Comparison of ENCODE assay signal across 1 cellular context in the genomic region with DNA sequence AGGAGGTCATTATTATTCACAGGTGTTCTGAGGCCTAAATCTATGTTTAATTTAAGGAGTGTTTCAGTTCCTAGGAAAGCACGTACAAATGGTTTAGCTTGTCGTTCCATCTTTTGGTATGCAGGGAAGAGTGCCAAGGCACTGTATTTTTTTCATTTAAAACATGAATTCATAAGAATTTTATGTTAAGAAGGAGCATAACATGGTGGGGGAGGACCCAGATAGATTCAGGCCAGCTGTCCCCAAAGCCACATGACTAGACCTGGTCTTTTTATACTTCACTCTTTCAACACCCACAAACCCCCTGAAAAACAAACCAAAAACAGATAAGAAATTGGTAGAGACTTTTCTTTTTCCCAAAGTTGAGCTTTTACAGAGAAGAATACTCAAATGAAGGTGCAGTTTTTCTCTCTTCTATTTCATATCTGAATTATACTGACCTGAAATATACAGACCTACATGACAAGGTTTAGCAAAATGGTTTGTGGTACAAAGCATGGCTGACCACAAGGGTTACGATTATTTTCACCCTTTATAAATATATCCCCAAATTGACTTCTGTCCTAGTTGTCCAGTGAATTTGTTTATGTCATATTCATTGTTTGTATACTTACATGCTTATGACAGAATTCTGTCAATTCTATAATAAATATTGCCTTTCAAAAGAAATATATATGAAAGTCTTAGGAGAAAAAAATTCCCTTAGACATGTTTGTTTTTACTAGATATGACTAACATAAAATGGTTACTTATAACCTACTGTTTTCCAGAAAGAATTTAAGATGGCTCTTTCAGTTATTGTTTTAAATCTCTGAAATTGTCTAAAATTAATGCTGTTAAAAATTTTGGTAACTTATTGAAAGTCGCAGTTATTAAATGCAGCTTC.
TF ChIP-seq lines count a peak whose summit lies in the region.

No MANE protein-coding gene starts in this region.

TF ChIP-seq in K562, 482 proteins besides CTCF, POLR2A, EP300 and RAD21 (continued from another document):
- TF ChIP-seq, protein P1, sequence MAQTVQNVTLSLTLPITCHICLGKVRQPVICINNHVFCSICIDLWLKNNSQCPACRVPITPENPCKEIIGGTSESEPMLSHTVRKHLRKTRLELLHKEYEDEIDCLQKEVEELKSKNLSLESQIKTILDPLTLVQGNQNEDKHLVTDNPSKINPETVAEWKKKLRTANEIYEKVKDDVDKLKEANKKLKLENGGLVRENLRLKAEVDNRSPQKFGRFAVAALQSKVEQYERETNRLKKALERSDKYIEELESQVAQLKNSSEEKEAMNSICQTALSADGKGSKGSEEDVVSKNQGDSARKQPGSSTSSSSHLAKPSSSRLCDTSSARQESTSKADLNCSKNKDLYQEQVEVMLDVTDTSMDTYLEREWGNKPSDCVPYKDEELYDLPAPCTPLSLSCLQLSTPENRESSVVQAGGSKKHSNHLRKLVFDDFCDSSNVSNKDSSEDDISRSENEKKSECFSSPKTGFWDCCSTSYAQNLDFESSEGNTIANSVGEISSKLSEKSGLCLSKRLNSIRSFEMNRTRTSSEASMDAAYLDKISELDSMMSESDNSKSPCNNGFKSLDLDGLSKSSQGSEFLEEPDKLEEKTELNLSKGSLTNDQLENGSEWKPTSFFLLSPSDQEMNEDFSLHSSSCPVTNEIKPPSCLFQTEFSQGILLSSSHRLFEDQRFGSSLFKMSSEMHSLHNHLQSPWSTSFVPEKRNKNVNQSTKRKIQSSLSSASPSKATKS (CRISPR knock-in tag; IDR thresholded peaks at IDR 0.05): no peak
- TF ChIP-seq, protein P2, sequence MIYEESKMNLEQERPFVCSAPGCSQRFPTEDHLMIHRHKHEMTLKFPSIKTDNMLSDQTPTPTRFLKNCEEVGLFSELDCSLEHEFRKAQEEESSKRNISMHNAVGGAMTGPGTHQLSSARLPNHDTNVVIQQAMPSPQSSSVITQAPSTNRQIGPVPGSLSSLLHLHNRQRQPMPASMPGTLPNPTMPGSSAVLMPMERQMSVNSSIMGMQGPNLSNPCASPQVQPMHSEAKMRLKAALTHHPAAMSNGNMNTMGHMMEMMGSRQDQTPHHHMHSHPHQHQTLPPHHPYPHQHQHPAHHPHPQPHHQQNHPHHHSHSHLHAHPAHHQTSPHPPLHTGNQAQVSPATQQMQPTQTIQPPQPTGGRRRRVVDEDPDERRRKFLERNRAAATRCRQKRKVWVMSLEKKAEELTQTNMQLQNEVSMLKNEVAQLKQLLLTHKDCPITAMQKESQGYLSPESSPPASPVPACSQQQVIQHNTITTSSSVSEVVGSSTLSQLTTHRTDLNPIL (CRISPR knock-in tag; IDR thresholded peaks at IDR 0.05): no peak
- TF ChIP-seq, protein P3, sequence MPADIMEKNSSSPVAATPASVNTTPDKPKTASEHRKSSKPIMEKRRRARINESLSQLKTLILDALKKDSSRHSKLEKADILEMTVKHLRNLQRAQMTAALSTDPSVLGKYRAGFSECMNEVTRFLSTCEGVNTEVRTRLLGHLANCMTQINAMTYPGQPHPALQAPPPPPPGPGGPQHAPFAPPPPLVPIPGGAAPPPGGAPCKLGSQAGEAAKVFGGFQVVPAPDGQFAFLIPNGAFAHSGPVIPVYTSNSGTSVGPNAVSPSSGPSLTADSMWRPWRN (IDR thresholded peaks at IDR 0.05; ENCODE audit: low read depth): no peak
- TF ChIP-seq, protein P4, sequence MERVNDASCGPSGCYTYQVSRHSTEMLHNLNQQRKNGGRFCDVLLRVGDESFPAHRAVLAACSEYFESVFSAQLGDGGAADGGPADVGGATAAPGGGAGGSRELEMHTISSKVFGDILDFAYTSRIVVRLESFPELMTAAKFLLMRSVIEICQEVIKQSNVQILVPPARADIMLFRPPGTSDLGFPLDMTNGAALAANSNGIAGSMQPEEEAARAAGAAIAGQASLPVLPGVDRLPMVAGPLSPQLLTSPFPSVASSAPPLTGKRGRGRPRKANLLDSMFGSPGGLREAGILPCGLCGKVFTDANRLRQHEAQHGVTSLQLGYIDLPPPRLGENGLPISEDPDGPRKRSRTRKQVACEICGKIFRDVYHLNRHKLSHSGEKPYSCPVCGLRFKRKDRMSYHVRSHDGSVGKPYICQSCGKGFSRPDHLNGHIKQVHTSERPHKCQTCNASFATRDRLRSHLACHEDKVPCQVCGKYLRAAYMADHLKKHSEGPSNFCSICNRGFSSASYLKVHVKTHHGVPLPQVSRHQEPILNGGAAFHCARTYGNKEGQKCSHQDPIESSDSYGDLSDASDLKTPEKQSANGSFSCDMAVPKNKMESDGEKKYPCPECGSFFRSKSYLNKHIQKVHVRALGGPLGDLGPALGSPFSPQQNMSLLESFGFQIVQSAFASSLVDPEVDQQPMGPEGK (CRISPR knock-in tag; IDR thresholded peaks at IDR 0.05; ENCODE audit: borderline replicate concordance): no peak
- TF ChIP-seq, protein P5, sequence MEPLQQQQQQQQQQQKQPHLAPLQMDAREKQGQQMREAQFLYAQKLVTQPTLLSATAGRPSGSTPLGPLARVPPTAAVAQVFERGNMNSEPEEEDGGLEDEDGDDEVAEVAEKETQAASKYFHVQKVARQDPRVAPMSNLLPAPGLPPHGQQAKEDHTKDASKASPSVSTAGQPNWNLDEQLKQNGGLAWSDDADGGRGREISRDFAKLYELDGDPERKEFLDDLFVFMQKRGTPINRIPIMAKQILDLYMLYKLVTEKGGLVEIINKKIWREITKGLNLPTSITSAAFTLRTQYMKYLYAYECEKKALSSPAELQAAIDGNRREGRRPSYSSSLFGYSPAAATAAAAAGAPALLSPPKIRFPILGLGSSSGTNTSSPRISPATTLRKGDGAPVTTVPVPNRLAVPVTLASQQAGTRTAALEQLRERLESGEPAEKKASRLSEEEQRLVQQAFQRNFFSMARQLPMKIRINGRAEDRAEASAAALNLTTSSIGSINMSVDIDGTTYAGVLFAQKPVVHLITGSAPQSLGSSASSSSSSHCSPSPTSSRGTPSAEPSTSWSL (CRISPR knock-in tag; IDR thresholded peaks at IDR 0.05; ENCODE audit: borderline replicate concordance): no peak
- TF ChIP-seq PTTG1 (tag; IDR thresholded peaks at IDR 0.05; ENCODE audit: low read depth) (no peak), ZBTB7A (IDR thresholded peaks at IDR 0.05; ENCODE audit: borderline replicate concordance, control insufficient read depth, low read depth, low read length) (no peak), TARDBP (IDR thresholded peaks at IDR 0.05) (no peak), SAFB2 (IDR thresholded peaks at IDR 0.05; ENCODE audit: borderline replicate concordance, low read depth, low read length, severe bottlenecking) (no peak), NFE2 (IDR thresholded peaks at IDR 0.05; ENCODE audit: low read depth) (no peak), SMARCB1 (IDR thresholded peaks at IDR 0.05; ENCODE audit: insufficient read length, low read depth) (no peak), BMI1 (IDR thresholded peaks at IDR 0.05; ENCODE audit: low read length) (no peak)
- TF ChIP-seq, protein P6, sequence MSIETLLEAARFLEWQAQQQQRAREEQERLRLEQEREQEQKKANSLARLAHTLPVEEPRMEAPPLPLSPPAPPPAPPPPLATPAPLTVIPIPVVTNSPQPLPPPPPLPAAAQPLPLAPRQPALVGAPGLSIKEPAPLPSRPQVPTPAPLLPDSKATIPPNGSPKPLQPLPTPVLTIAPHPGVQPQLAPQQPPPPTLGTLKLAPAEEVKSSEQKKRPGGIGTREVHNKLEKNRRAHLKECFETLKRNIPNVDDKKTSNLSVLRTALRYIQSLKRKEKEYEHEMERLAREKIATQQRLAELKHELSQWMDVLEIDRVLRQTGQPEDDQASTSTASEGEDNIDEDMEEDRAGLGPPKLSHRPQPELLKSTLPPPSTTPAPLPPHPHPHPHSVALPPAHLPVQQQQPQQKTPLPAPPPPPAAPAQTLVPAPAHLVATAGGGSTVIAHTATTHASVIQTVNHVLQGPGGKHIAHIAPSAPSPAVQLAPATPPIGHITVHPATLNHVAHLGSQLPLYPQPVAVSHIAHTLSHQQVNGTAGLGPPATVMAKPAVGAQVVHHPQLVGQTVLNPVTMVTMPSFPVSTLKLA (conservative IDR thresholded peaks at IDR 0.05): no peak
- TF ChIP-seq, protein P7, sequence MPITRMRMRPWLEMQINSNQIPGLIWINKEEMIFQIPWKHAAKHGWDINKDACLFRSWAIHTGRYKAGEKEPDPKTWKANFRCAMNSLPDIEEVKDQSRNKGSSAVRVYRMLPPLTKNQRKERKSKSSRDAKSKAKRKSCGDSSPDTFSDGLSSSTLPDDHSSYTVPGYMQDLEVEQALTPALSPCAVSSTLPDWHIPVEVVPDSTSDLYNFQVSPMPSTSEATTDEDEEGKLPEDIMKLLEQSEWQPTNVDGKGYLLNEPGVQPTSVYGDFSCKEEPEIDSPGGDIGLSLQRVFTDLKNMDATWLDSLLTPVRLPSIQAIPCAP (CRISPR knock-in tag; IDR thresholded peaks at IDR 0.05; ENCODE audit: borderline replicate concordance): no peak
